ENCODE assay signal across 1 cellular context in genomic region chr14:101876539-101876938, GRCh38.
TF ChIP-seq lines count a peak whose summit lies in the region.

No MANE protein-coding gene starts in this region.

TF ChIP-seq in GM12878, 131 proteins besides CTCF, POLR2A, EP300 and RAD21 (continued from another document and continues in another):
- TF ChIP-seq MYB (IDR thresholded peaks at IDR 0.05; ENCODE audit: borderline replicate concordance, low read depth, low read length) (peak; percentile 69; the same call in 1 of the 2 replicates), CBX3 (IDR thresholded peaks at IDR 0.05; ENCODE audit: borderline replicate concordance, low read depth) (no peak), CHD1 (IDR thresholded peaks at IDR 0.05; ENCODE audit: low read depth, low read length) (no peak), ZBTB33 (IDR thresholded peaks at IDR 0.05) (no peak), HDAC6 (IDR thresholded peaks at IDR 0.05; ENCODE audit: unreplicated experiment) (no peak), RAD51 (IDR thresholded peaks at IDR 0.05) (peak; percentile 96), NR2C1 (IDR thresholded peaks at IDR 0.05) (peak; percentile 50; the same call in 1 of the 2 replicates), NR2C2 (IDR thresholded peaks at IDR 0.05; ENCODE audit: borderline replicate concordance, control insufficient read depth, insufficient read length, low read depth) (no peak), ZNF622 (IDR thresholded peaks at IDR 0.05) (no peak), ELK1 (IDR thresholded peaks at IDR 0.05; ENCODE audit: low read depth, low read length) (no peak), FOXM1 (IDR thresholded peaks at IDR 0.05; ENCODE audit: low read depth, low read length) (peak; percentile 87), RELA (IDR thresholded peaks at IDR 0.05; ENCODE audit: borderline replicate concordance, partially characterized antibody) (no peak), RB1 (IDR thresholded peaks at IDR 0.05; ENCODE audit: borderline replicate concordance) (no peak), MEF2B (IDR thresholded peaks at IDR 0.05; ENCODE audit: partially characterized antibody, poor library complexity, severe bottlenecking) (peak; percentile 66), CBFB (IDR thresholded peaks at IDR 0.05; ENCODE audit: low read depth) (no peak), SIX5 (IDR thresholded peaks at IDR 0.05; ENCODE audit: low read depth, low read length, severe bottlenecking) (no peak), TBL1XR1 (IDR thresholded peaks at IDR 0.05; ENCODE audit: low read depth, low read length) (peak; percentile 96), SP1 (IDR thresholded peaks at IDR 0.05; ENCODE audit: low read depth, low read length) (peak; percentile 66), NBN (IDR thresholded peaks at IDR 0.05) (peak; percentile 76; the same call in 1 of the 2 replicates), ATF2 (IDR thresholded peaks at IDR 0.05; ENCODE audit: low read length) (peak; percentile 84; the same call in 1 of the 2 replicates), IRF5 (IDR thresholded peaks at IDR 0.05; ENCODE audit: borderline replicate concordance) (no peak), MEF2A (IDR thresholded peaks at IDR 0.05; ENCODE audit: insufficient read depth, low read depth, low read length) (no peak), EZH2 (IDR thresholded peaks at IDR 0.05; ENCODE audit: borderline replicate concordance, control insufficient read depth, low read depth, low read length) (no peak), IKZF2 (IDR thresholded peaks at IDR 0.05) (peak; percentile 87 to 88), FOXK2 (IDR thresholded peaks at IDR 0.05) (no peak), E2F8 (IDR thresholded peaks at IDR 0.05; ENCODE audit: low read depth, partially characterized antibody) (peak; percentile 43), PAX8 (IDR thresholded peaks at IDR 0.05) (no peak), JUNB (IDR thresholded peaks at IDR 0.05) (peak; percentile 69), ZNF274 (IDR thresholded peaks at IDR 0.05; ENCODE audit: insufficient read depth, insufficient read length) (no peak), KDM1A (IDR thresholded peaks at IDR 0.05; ENCODE audit: borderline replicate concordance) (no peak), CHD4 (IDR thresholded peaks at IDR 0.05) (no peak), SPI1 (IDR thresholded peaks at IDR 0.05; ENCODE audit: borderline replicate concordance, insufficient read depth, low read depth, low read length) (peak; percentile 67; the same call in 1 of the 2 replicates), MYC (IDR thresholded peaks at IDR 0.05; ENCODE audit: insufficient read depth, insufficient read length, insufficient replicate concordance, low read length, severe bottlenecking) (no peak), ATF7 (IDR thresholded peaks at IDR 0.05; ENCODE audit: low read depth) (peak; percentile 88), GABPA (IDR thresholded peaks at IDR 0.05; ENCODE audit: low read depth) (no peak), EGR1 (IDR thresholded peaks at IDR 0.05; ENCODE audit: borderline replicate concordance in 1 of 2, low read depth in 2 of 2, low read length in 2 of 2) (no peak), PBX3 (IDR thresholded peaks at IDR 0.05; ENCODE audit: insufficient replicate concordance, low read depth, low read length) (peak; percentile 18), JUND (IDR thresholded peaks at IDR 0.05; ENCODE audit: low read depth, low read length) (peak; percentile 37; the same call in 1 of the 2 replicates), STAT3 (IDR thresholded peaks at IDR 0.05; ENCODE audit: low read depth, low read length) (peak; percentile 74; the same call in 1 of the 2 replicates), ATF3 (IDR thresholded peaks at IDR 0.05; ENCODE audit: borderline replicate concordance, extremely low read depth, low read depth, low read length) (no peak), E2F4 (IDR thresholded peaks at IDR 0.05; ENCODE audit: low read depth, low read length) (no peak), PKNOX1 (IDR thresholded peaks at IDR 0.05) (peak; percentile 26; the same call in 1 of the 2 replicates), ZBTB4 (CRISPR knock-in tag; IDR thresholded peaks at IDR 0.05) (no peak), RBBP5 (conservative IDR thresholded peaks at IDR 0.05) (no peak), SUZ12 (IDR thresholded peaks at IDR 0.05; ENCODE audit: unreplicated experiment) (no peak), NFXL1 (IDR thresholded peaks at IDR 0.05; ENCODE audit: borderline replicate concordance) (no peak), IKZF1 (conservative IDR thresholded peaks at IDR 0.05) (peak; percentile 88), SREBF1 (IDR thresholded peaks at IDR 0.05; ENCODE audit: low read length) (no peak), YY1 (IDR thresholded peaks at IDR 0.05; ENCODE audit: low read depth, low read length) (no peak), TAF1 (IDR thresholded peaks at IDR 0.05; ENCODE audit: borderline replicate concordance, low read depth, low read length) (no peak)
- TF ChIP-seq, protein P1, sequence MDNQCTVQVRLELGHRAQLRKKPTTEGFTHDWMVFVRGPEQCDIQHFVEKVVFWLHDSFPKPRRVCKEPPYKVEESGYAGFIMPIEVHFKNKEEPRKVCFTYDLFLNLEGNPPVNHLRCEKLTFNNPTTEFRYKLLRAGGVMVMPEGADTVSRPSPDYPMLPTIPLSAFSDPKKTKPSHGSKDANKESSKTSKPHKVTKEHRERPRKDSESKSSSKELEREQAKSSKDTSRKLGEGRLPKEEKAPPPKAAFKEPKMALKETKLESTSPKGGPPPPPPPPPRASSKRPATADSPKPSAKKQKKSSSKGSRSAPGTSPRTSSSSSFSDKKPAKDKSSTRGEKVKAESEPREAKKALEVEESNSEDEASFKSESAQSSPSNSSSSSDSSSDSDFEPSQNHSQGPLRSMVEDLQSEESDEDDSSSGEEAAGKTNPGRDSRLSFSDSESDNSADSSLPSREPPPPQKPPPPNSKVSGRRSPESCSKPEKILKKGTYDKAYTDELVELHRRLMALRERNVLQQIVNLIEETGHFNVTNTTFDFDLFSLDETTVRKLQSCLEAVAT (IDR thresholded peaks at IDR 0.05) = no peak
